Comparison of ENCODE assay signal across 1 cellular context in genomic region chr11:46367244-46367915, GRCh38.
TF ChIP-seq lines count a peak whose summit lies in the region.

No MANE protein-coding gene starts in this region.

TF ChIP-seq in IMR-90, 13 proteins besides CTCF, POLR2A, EP300 and RAD21 (continued from another document):
- TF ChIP-seq ELK1 (IDR thresholded peaks at IDR 0.05; ENCODE audit: borderline replicate concordance, low read depth, low read length) (no peak), SMC3 (IDR thresholded peaks at IDR 0.05; ENCODE audit: low read depth, low read length) (peak; percentile 68), CEBPB (IDR thresholded peaks at IDR 0.05; ENCODE audit: low read depth, low read length) (no peak), RCOR1 (IDR thresholded peaks at IDR 0.05; ENCODE audit: insufficient replicate concordance, low read length) (no peak), MAFK (IDR thresholded peaks at IDR 0.05; ENCODE audit: low read depth, low read length) (no peak), BHLHE40 (IDR thresholded peaks at IDR 0.05; ENCODE audit: low read depth, low read length) (no peak), MXI1 (IDR thresholded peaks at IDR 0.05; ENCODE audit: borderline replicate concordance, low read depth, low read length) (no peak), MAZ (IDR thresholded peaks at IDR 0.05; ENCODE audit: borderline replicate concordance, low read depth, low read length) (0 out of 2 replicates have a peak, but pooled peaks have one; percentile 5), FOS (IDR thresholded peaks at IDR 0.05; ENCODE audit: low read depth, low read length) (no peak)
